ENCODE assay signal across 1 cellular context in genomic region chr11:61967177-61967923, GRCh38.
TF ChIP-seq lines count a peak whose summit lies in the region.

Gene FTH1, minus strand, starts transcription at chr11:61967634. Its CDS starts 209 bp downstream, at chr11:61967425.

TF ChIP-seq in HEK293, 187 proteins besides CTCF, POLR2A, EP300 and RAD21 (continued from another document and continues in another):
- TF ChIP-seq HIC1 (tag by site-specific recombination; IDR thresholded peaks at IDR 0.05) (no peak), ZNF518A (tag by site-specific recombination; conservative IDR thresholded peaks at IDR 0.05; ENCODE audit: low read depth) (no peak), GLI2 (tag by site-specific recombination; IDR thresholded peaks at IDR 0.05; ENCODE audit: borderline replicate concordance, low read depth) (no peak), ZNF423 (tag by site-specific recombination; IDR thresholded peaks at IDR 0.05) (no peak), PBX3 (CRISPR knock-in tag; IDR thresholded peaks at IDR 0.05) (no peak), ZSCAN23 (tag by site-specific recombination; IDR thresholded peaks at IDR 0.05) (no peak), PRDM2 (tag by site-specific recombination; IDR thresholded peaks at IDR 0.05; ENCODE audit: borderline replicate concordance) (no peak), ZNF239 (tag by site-specific recombination; IDR thresholded peaks at IDR 0.05) (no peak), ZNF558 (tag by site-specific recombination; IDR thresholded peaks at IDR 0.05) (no peak), ZNF830 (tag by site-specific recombination; IDR thresholded peaks at IDR 0.05; ENCODE audit: low read depth) (no peak), ZBTB48 (tag by site-specific recombination; IDR thresholded peaks at IDR 0.05) (no peak), KLF8 (tag by site-specific recombination; IDR thresholded peaks at IDR 0.05) (peak; percentile 63; the same call in 1 of the 2 replicates), ZEB2 (tag by site-specific recombination; IDR thresholded peaks at IDR 0.05) (peak; percentile 71; the same call in 1 of the 2 replicates), BCL11B (tag by site-specific recombination; IDR thresholded peaks at IDR 0.05; ENCODE audit: low read depth) (no peak), ZNF335 (tag by site-specific recombination; conservative IDR thresholded peaks at IDR 0.05) (peak; percentile 67), ZSCAN5A (tag by site-specific recombination; IDR thresholded peaks at IDR 0.05) (no peak), ZNF692 (tag by site-specific recombination; IDR thresholded peaks at IDR 0.05) (no peak), ZNF16 (tag by site-specific recombination; IDR thresholded peaks at IDR 0.05; ENCODE audit: low read depth) (no peak), ZNF776 (tag by site-specific recombination; IDR thresholded peaks at IDR 0.05; ENCODE audit: borderline replicate concordance) (no peak), ZNF639 (tag by site-specific recombination; IDR thresholded peaks at IDR 0.05) (no peak), KLF9 (tag by site-specific recombination; IDR thresholded peaks at IDR 0.05; ENCODE audit: low read depth) (peak; percentile 23), ZNF449 (tag by site-specific recombination; IDR thresholded peaks at IDR 0.05) (no peak), TSHZ1 (tag by site-specific recombination; IDR thresholded peaks at IDR 0.05; ENCODE audit: borderline replicate concordance) (no peak), WT1 (tag by site-specific recombination; IDR thresholded peaks at IDR 0.05) (no peak), ZNF248 (tag by site-specific recombination; IDR thresholded peaks at IDR 0.05) (no peak)
